28 cellular contexts compared by ENCODE assay signal in genomic region chr13:88472316-88472715, GRCh38.
A peak's percentile ranks its signal among the peaks of the same experiment; 100 is the strongest.
DNase-seq lines count a peak whose midpoint lies in the region; ATAC-seq, FAIRE-seq and TF ChIP-seq lines count a peak whose summit lies in the region.
"Had no signal": no experiment of that assay in that cellular context is flagged by ENCODE, and none has a peak within 500 bp of the region (broad histone marks: within the 10 kb centered on the region; RNA-seq: fewer than 3 reads in every experiment).

No MANE protein-coding gene starts in this region.

- H4K20me1 ChIP-seq in OCI-LY3 (ENCODE audit: insufficient read depth, low read length) = no peaks in the 10 kb centered on the region

- H3K4me3 ChIP-seq in OCI-LY3 (ENCODE audit: low read length) (no peak overlapping the region), kidney (ENCODE audit: low read length in 2 of 2) (no peak overlapping the region)
- H3K4me3 ChIP-seq: GM23248, Peyer's patch, SJCRH30 had no signal

- H3K27ac ChIP-seq in OCI-LY3 (ENCODE audit: low read length) = no peak overlapping the region
- no peak overlapping the region for H3K27ac ChIP-seq in kidney (ENCODE audit: low read depth in 2 of 2, low read length in 2 of 2)
- H3K27ac ChIP-seq: GM23248, Peyer's patch, SJCRH30 had no signal

- H3K4me1 ChIP-seq in OCI-LY3 (ENCODE audit: low read length) = peaks cover 17% of the 10 kb centered on the region
- no peaks in the 10 kb centered on the region for H3K4me1 ChIP-seq in kidney (ENCODE audit: control insufficient read depth in 1 of 2, insufficient read depth in 1 of 2, low read depth in 1 of 2, low read length in 2 of 2)
- H3K4me1 ChIP-seq: Peyer's patch, SJCRH30 had no signal

- ATAC-seq in GM18520 (IDR thresholded peaks at IDR 0.05; ENCODE audit: unreplicated experiment) = peak; percentile 66
- ATAC-seq in GM21717 (IDR thresholded peaks at IDR 0.05; ENCODE audit: unreplicated experiment) = peak; percentile 94
- ATAC-seq in HG03066 (IDR thresholded peaks at IDR 0.05; ENCODE audit: low read depth, unreplicated experiment) = peak; percentile 68
- ATAC-seq: activated CD4-positive, alpha-beta T cell treated with anti-CD3 and anti-CD28 coated beads for 36 hours; activated T-cell treated with anti-CD3 and anti-CD28 coated beads, Interleukin-2, amount 50 U/mL, for 72 hours; left cardiac atrium; stimulated activated naive CD8-positive, alpha-beta T cell treated with anti-CD3 and anti-CD28 coated beads, Interleukin-15, Interleukin-2, amounts not matched to agents 100 U/mL and 50 U/mL, for 24 hours; T-cell had no signal

- no peak overlapping the region for H3K27ac Mint-ChIP-seq in nephron progenitor cell
- H3K27ac Mint-ChIP-seq in activated naive CD8-positive, alpha-beta T cell treated with anti-CD3 and anti-CD28 coated beads for 36 hours = no peak overlapping the region
- H3K27ac Mint-ChIP-seq: activated CD4-positive, alpha-beta T cell treated with anti-CD3 and anti-CD28 coated beads for 36 hours; activated naive CD4-positive, alpha-beta T cell treated with anti-CD3 and anti-CD28 coated beads, Interleukin-2, amount 50 U/mL, for 24 hours; activated T-cell treated with anti-CD3 and anti-CD28 coated beads, Interleukin-2, amount 50 U/mL, for 72 hours; CD4-positive, CD25-positive, alpha-beta regulatory T cell; dendritic cell treated with granulocyte-macrophage colony-stimulating factor and Interleukin-4, amounts not matched to agents 40 ng/mL and 50 ng/mL, for 4 days; HFFc6; memory B cell; T-cell had no signal

- H3K27me3 ChIP-seq in OCI-LY3 (ENCODE audit: low read depth, low read length) = no peaks in the 10 kb centered on the region
- H3K27me3 ChIP-seq: Peyer's patch, SJCRH30 had no signal

- no peak for DNase-seq in nephron progenitor cell
- DNase-seq in activated naive CD8-positive, alpha-beta T cell treated with anti-CD3 and anti-CD28 coated beads for 36 hours = no peak
- DNase-seq in kidney = no peak
- no peak for DNase-seq in COLO668 (lab: John Stamatoyannopoulos, UW; ENCODE audit: unreplicated experiment)
- DNase-seq: activated CD4-positive, alpha-beta T cell treated with anti-CD3 and anti-CD28 coated beads for 36 hours; activated T-cell treated with anti-CD3 and anti-CD28 coated beads, Interleukin-2, amount 50 U/mL, for 72 hours; aorta; caudate nucleus; CD4-positive, CD25-positive, alpha-beta regulatory T cell; DMS 273 treated with DMSO at 0.1 percent for 48 hours; GM23248; head of caudate nucleus; HFFc6; left cardiac atrium; NCI-H2081 treated with DMSO at 0.1 percent for 48 hours; NCI-H510A; Peyer's patch; SJCRH30; stimulated activated CD4-positive, alpha-beta T cell treated with anti-CD3 and anti-CD28 coated beads, Interleukin-4, amount 100 ng/mL, for 1 hour; stimulated activated naive CD8-positive, alpha-beta T cell treated with anti-CD3 and anti-CD28 coated beads, Interleukin-15, Interleukin-2, amounts not matched to agents 100 U/mL and 50 U/mL, for 24 hours; T-cell had no signal

- no peaks in the 10 kb centered on the region for H3K79me2 ChIP-seq in OCI-LY3 (ENCODE audit: low read length)

- H2AFZ ChIP-seq in OCI-LY3 (ENCODE audit: low read depth, low read length) = no peak overlapping the region
- H2AFZ ChIP-seq: GM23248 had no signal

- H3K9me3 ChIP-seq in OCI-LY3 (ENCODE audit: insufficient read depth, low read length) = no peaks in the 10 kb centered on the region; the same call in 1 of the 2 replicates
- H3K9me3 ChIP-seq in kidney (ENCODE audit: control insufficient read depth in 1 of 2, low read length in 2 of 2) = no peaks in the 10 kb centered on the region
- H3K9me3 ChIP-seq: Peyer's patch, SJCRH30 had no signal

- H3K4me2 ChIP-seq in OCI-LY3 (ENCODE audit: low read length) = peak overlapping the region; percentile 2; the same call in 1 of the 2 replicates

- H3K36me3 Mint-ChIP-seq in nephron progenitor cell (ENCODE audit: low read depth) = no peaks in the 10 kb centered on the region
- no peaks in the 10 kb centered on the region for H3K36me3 Mint-ChIP-seq in activated naive CD8-positive, alpha-beta T cell treated with anti-CD3 and anti-CD28 coated beads for 36 hours
- H3K36me3 Mint-ChIP-seq: activated naive CD4-positive, alpha-beta T cell treated with anti-CD3 and anti-CD28 coated beads, Interleukin-2, amount 50 U/mL, for 24 hours; CD4-positive, CD25-positive, alpha-beta regulatory T cell; memory B cell; T-cell had no signal

- H3K9me3 Mint-ChIP-seq in nephron progenitor cell = no peaks in the 10 kb centered on the region
- H3K9me3 Mint-ChIP-seq in activated naive CD8-positive, alpha-beta T cell treated with anti-CD3 and anti-CD28 coated beads for 36 hours = peaks cover 1% of the 10 kb centered on the region
- H3K9me3 Mint-ChIP-seq: activated naive CD4-positive, alpha-beta T cell treated with anti-CD3 and anti-CD28 coated beads, Interleukin-2, amount 50 U/mL, for 24 hours; activated T-cell treated with anti-CD3 and anti-CD28 coated beads, Interleukin-2, amount 50 U/mL, for 72 hours; dendritic cell treated with granulocyte-macrophage colony-stimulating factor and Interleukin-4, amounts not matched to agents 40 ng/mL and 50 ng/mL, for 4 days; memory B cell had no signal

- H3K27me3 Mint-ChIP-seq in nephron progenitor cell (ENCODE audit: low read depth, poor library complexity) = no peaks in the 10 kb centered on the region
- H3K27me3 Mint-ChIP-seq in activated naive CD8-positive, alpha-beta T cell treated with anti-CD3 and anti-CD28 coated beads for 36 hours = no peaks in the 10 kb centered on the region
- H3K27me3 Mint-ChIP-seq: activated CD4-positive, alpha-beta T cell treated with anti-CD3 and anti-CD28 coated beads for 36 hours; activated naive CD4-positive, alpha-beta T cell treated with anti-CD3 and anti-CD28 coated beads, Interleukin-2, amount 50 U/mL, for 24 hours; CD4-positive, CD25-positive, alpha-beta regulatory T cell; dendritic cell treated with granulocyte-macrophage colony-stimulating factor and Interleukin-4, amounts not matched to agents 40 ng/mL and 50 ng/mL, for 4 days; memory B cell; T-cell had no signal

- H3K36me3 ChIP-seq in OCI-LY3 (replicated peaks; ENCODE audit: low read depth, low read length) = peaks cover 5% of the 10 kb centered on the region
- no peaks in the 10 kb centered on the region for H3K36me3 ChIP-seq in kidney (ENCODE audit: control insufficient read depth in 1 of 2, insufficient read depth in 2 of 2, low read length in 2 of 2)
- H3K36me3 ChIP-seq: Peyer's patch, SJCRH30 had no signal

- intact Hi-C loops in kidney (cut with DNase I) = no loop called here

- H3K4me3 Mint-ChIP-seq in nephron progenitor cell = no peak overlapping the region
- H3K4me3 Mint-ChIP-seq in activated naive CD8-positive, alpha-beta T cell treated with anti-CD3 and anti-CD28 coated beads for 36 hours = no peak overlapping the region
- H3K4me3 Mint-ChIP-seq: activated CD4-positive, alpha-beta T cell treated with anti-CD3 and anti-CD28 coated beads for 36 hours; activated naive CD4-positive, alpha-beta T cell treated with anti-CD3 and anti-CD28 coated beads, Interleukin-2, amount 50 U/mL, for 24 hours; activated T-cell treated with anti-CD3 and anti-CD28 coated beads, Interleukin-2, amount 50 U/mL, for 72 hours; CD4-positive, CD25-positive, alpha-beta regulatory T cell; dendritic cell treated with granulocyte-macrophage colony-stimulating factor and Interleukin-4, amounts not matched to agents 40 ng/mL and 50 ng/mL, for 4 days; HFFc6; memory B cell; T-cell had no signal

- FAIRE-seq in kidney (lab: Jason Lieb, UNC) = no peak

- no peaks in the 10 kb centered on the region for H3K4me1 Mint-ChIP-seq in nephron progenitor cell
- no peaks in the 10 kb centered on the region for H3K4me1 Mint-ChIP-seq in activated naive CD8-positive, alpha-beta T cell treated with anti-CD3 and anti-CD28 coated beads for 36 hours
- H3K4me1 Mint-ChIP-seq: activated CD4-positive, alpha-beta T cell treated with anti-CD3 and anti-CD28 coated beads for 36 hours; activated naive CD4-positive, alpha-beta T cell treated with anti-CD3 and anti-CD28 coated beads, Interleukin-2, amount 50 U/mL, for 24 hours; CD4-positive, CD25-positive, alpha-beta regulatory T cell; memory B cell; T-cell had no signal

- TF ChIP-seq CTCF in OCI-LY3 (IDR thresholded peaks at IDR 0.05; ENCODE audit: low read depth, low read length) = no peak
- no peak for TF ChIP-seq CTCF in nephron progenitor cell (IDR thresholded peaks at IDR 0.05)
- TF ChIP-seq CTCF in kidney (IDR thresholded peaks at IDR 0.05; ENCODE audit: borderline replicate concordance, extremely low read depth, insufficient read depth) = no peak

- H3K9ac ChIP-seq in OCI-LY3 (ENCODE audit: low read length) = no peak overlapping the region
- no peak overlapping the region for H3K9ac ChIP-seq in kidney (ENCODE audit: low read length in 2 of 2)
- H3K9ac ChIP-seq: GM23248 had no signal
